Comparison of ENCODE assay signal across 38 cellular contexts in genomic region chr6:110002676-110003075, GRCh38. TPM values are rescaled to one million over a fixed set of nuclear protein-coding genes. Genes with fewer than 3 reads are reported as not detected.
"Had no signal": no experiment of that assay in that cellular context is flagged by ENCODE, and none has a peak within 500 bp of the region (broad histone marks: within the 10 kb centered on the region; RNA-seq: fewer than 3 reads in every experiment).

No MANE protein-coding gene starts in this region.

- H3K4me3 Mint-ChIP-seq: mesothelial cell of epicardium; naive B cell; natural killer cell; nephron progenitor cell; neural progenitor cell; stimulated activated naive B cell treated with anti-CD40 and anti-IgM and Interleukin-4, amounts not matched to agents 10 μg/mL and 1 μg/mL and 100 μg/mL, for 72 hours had no signal

- H3K9ac ChIP-seq: neural progenitor cell, parathyroid adenoma had no signal

- H3K27ac ChIP-seq: lower lobe of right lung, neural progenitor cell, neutrophil, parathyroid adenoma, psoas muscle, right atrium auricular region, right lobe of liver, stomach, testis, thyroid gland, transverse colon, upper lobe of left lung, vagina had no signal

- H2AFZ ChIP-seq: neural progenitor cell, parathyroid adenoma had no signal

- H3K36me3 ChIP-seq: lower lobe of right lung, neural progenitor cell, neutrophil, right atrium auricular region, right lobe of liver, stomach, thyroid gland, transverse colon, upper lobe of left lung, vagina had no signal

- H3K9me3 Mint-ChIP-seq: natural killer cell, neural progenitor cell had no signal

- H3K4me1 Mint-ChIP-seq: mesothelial cell of epicardium, naive B cell, natural killer cell, nephron progenitor cell, neural progenitor cell had no signal

- H3K36me3 Mint-ChIP-seq: mesothelial cell of epicardium, natural killer cell, neural progenitor cell had no signal

- H3K79me2 ChIP-seq: parathyroid adenoma had no signal

- H3K4me2 ChIP-seq: neural progenitor cell, smooth muscle cell had no signal

- H3K9me3 ChIP-seq: lower lobe of right lung, psoas muscle, right atrium auricular region, right lobe of liver, stomach, testis, thyroid gland, transverse colon, upper lobe of left lung, vagina had no signal

- ATAC-seq: left cardiac atrium; left lobe of liver; lower lobe of right lung; natural killer cell; psoas muscle; right lobe of liver; stimulated activated naive B cell treated with anti-CD40 and anti-IgM and Interleukin-4, amounts not matched to agents 10 μg/mL and 1 μg/mL and 100 μg/mL, for 72 hours; stimulated activated naive CD8-positive, alpha-beta T cell treated with anti-CD3 and anti-CD28 coated beads, Interleukin-15, Interleukin-2, amounts not matched to agents 100 U/mL and 50 U/mL, for 24 hours had no signal

- H3K4me3 ChIP-seq: lower lobe of right lung, neural progenitor cell, psoas muscle, right atrium auricular region, right lobe of liver, smooth muscle cell, stomach, testis, thyroid gland, transverse colon, upper lobe of left lung, vagina had no signal

- H3K27ac Mint-ChIP-seq: mesothelial cell of epicardium; naive B cell; natural killer cell; neural progenitor cell; stimulated activated naive B cell treated with anti-CD40 and anti-IgM and Interleukin-4, amounts not matched to agents 10 μg/mL and 1 μg/mL and 100 μg/mL, for 72 hours had no signal

- DNase-seq: hippocampal formation; kidney glomerular epithelial cell; left cardiac atrium; lower lobe of right lung; mesendoderm; naive B cell; natural killer cell; nephron progenitor cell; occipital lobe; psoas muscle; right lobe of liver; stimulated activated CD4-positive, alpha-beta T cell treated with anti-CD3 and anti-CD28 coated beads, Interleukin-1b, Interleukin-23, amount 100 ng/mL, for 48 hours; stimulated activated CD4-positive, alpha-beta T cell treated with anti-CD3 and anti-CD28 coated beads, Interleukin-2, amount 100 ng/mL, for 48 hours; stimulated activated CD4-positive, alpha-beta T cell treated with anti-CD3 and anti-CD28 coated beads, Interleukin-4, amount 100 ng/mL, for 4 hours; stimulated activated CD8-positive, alpha-beta memory T cell treated with anti-CD3 and anti-CD28 coated beads, Interleukin-4, amount 100 ng/mL, for 48 hours; stimulated activated naive B cell treated with anti-CD40 and anti-IgM and Interleukin-4, amounts not matched to agents 10 μg/mL and 1 μg/mL and 100 μg/mL, for 72 hours; stimulated activated naive CD8-positive, alpha-beta T cell treated with anti-CD3 and anti-CD28 coated beads, Interleukin-15, Interleukin-2, amounts not matched to agents 100 U/mL and 50 U/mL, for 24 hours; stomach; testis; thyroid gland; transverse colon; upper lobe of left lung had no signal

- H3K27me3 ChIP-seq: neural progenitor cell, right atrium auricular region, right lobe of liver, testis, thyroid gland, upper lobe of left lung, vagina had no signal

- H3K4me1 ChIP-seq: lower lobe of right lung, neural progenitor cell, parathyroid adenoma, psoas muscle, right atrium auricular region, right lobe of liver, stomach, testis, thyroid gland, transverse colon, upper lobe of left lung, vagina had no signal

RNA-seq across cellular contexts. Expression of gene GPR6, which starts 24.6 kb away (rescaled TPM):
- total RNA-seq: left cardiac atrium, left lobe of liver, liver, lower lobe of right lung, mesothelial cell of epicardium, mononuclear cell, natural killer cell, occipital lobe, osteocyte, posterior vena cava, psoas muscle, renal cortical epithelial cell, right atrium auricular region, right lobe of liver, skeletal muscle tissue, smooth muscle cell, stomach, testis, thyroid gland, transverse colon, upper lobe of left lung, urinary bladder, vagina had no signal
- polyA plus RNA-seq: keratinocyte, liver, psoas muscle, smooth muscle cell, urinary bladder had no signal
